ENCODE assay signal across 8 cellular contexts in the genomic region with DNA sequence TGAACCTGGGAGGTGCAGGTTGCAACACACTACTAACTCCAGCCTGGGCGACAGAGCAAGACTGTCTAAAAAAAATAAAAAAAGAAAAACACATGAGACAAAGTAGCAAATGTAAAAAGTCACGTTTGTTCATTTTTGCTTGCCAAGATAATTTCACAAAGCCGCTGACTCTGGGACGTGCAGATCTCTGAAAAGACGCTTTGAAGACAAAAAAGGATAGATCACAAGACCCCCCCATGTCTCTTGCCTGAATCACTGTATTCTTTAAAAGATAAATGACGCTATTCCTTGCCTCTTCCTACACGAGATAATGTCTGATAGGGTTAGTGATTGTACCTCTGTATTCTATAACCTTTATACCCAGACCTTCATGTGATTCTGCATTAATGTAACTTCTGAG.
"Had no signal": no experiment of that assay in that cellular context is flagged by ENCODE, and none has a peak within 500 bp of the region (broad histone marks: within the 10 kb centered on the region; RNA-seq: fewer than 3 reads in every experiment).

No MANE protein-coding gene starts in this region.

- H3K27ac ChIP-seq: HL-60 had no signal

- H3K4me3 ChIP-seq: GM23338 had no signal

- H3K4me2 ChIP-seq: GM23338 had no signal

- DNase-seq: H9, HCEC 1CT, IMR-90, KBM-7 had no signal

- FAIRE-seq: H1, H54 had no signal

- ATAC-seq: GM23338 had no signal

- H2AFZ ChIP-seq: GM23338 had no signal
